Comparison of ENCODE assay signal across 8 cellular contexts in genomic region chr7:17234398-17235021, GRCh38.
DNase-seq lines count a peak whose midpoint lies in the region; ATAC-seq and TF ChIP-seq lines count a peak whose summit lies in the region.

No MANE protein-coding gene starts in this region.

- no peak overlapping the region for H2AFZ ChIP-seq in fibroblast of lung (ENCODE audit: low read length)

- intact Hi-C loops in gastrocnemius medialis (cut with DNase I; ENCODE audit: low total_unique reads), result no loop called here
- intact Hi-C loops in prostate gland (cut with DNase I), result no loop called here

- no peak overlapping the region for H3K9ac ChIP-seq in fibroblast of lung (ENCODE audit: insufficient read depth, low read length)

- H3K27ac ChIP-seq in fibroblast of lung (ENCODE audit: insufficient read depth, low read length) (peak overlapping the region; percentile 25), gastrocnemius medialis (no peak overlapping the region), prostate gland (no peak overlapping the region)

- no peak for TF ChIP-seq CTCF in GM12864 (IDR thresholded peaks at IDR 0.05; ENCODE audit: low read depth, low read length, missing control alignments)
- TF ChIP-seq CTCF in HFF-Myc (IDR thresholded peaks at IDR 0.05; ENCODE audit: low read depth, low read length, missing control alignments), result no peak
- no peak for TF ChIP-seq CTCF in fibroblast of lung (conservative IDR thresholded peaks at IDR 0.05 in 1 of 2, IDR thresholded peaks at IDR 0.05 in 1 of 2; ENCODE audit: low read depth in 1 of 2, low read length in 2 of 2)
- no peak for TF ChIP-seq CTCF in gastrocnemius medialis (IDR thresholded peaks at IDR 0.05 in 4 of 5, conservative IDR thresholded peaks at IDR 0.05 in 1 of 5)
- TF ChIP-seq CTCF in prostate gland (IDR thresholded peaks at IDR 0.05), result no peak

- H3K79me2 ChIP-seq in fibroblast of lung (ENCODE audit: control insufficient read depth, insufficient read depth, low read length), result no peaks in the 10 kb centered on the region

- no peaks in the 10 kb centered on the region for H3K36me3 ChIP-seq in fibroblast of lung (ENCODE audit: control insufficient read depth, insufficient read depth, low read length)
- H3K36me3 ChIP-seq in gastrocnemius medialis, result no peaks in the 10 kb centered on the region
- H3K36me3 ChIP-seq in prostate gland, result no peaks in the 10 kb centered on the region

- H3K4me3 ChIP-seq in GM12864 (ENCODE audit: low read depth, low read length), result peak overlapping the region; percentile 17; the same call in 1 of the 2 replicates
- no peak overlapping the region for H3K4me3 ChIP-seq in HFF-Myc (replicated peaks; ENCODE audit: low read depth, low read length)
- H3K4me3 ChIP-seq in fibroblast of lung (replicated peaks in 1 of 4; ENCODE audit: control extremely low read depth in 1 of 4, insufficient read depth in 1 of 4, low read depth in 3 of 4, low read length in 4 of 4), result no peak overlapping the region
- no peak overlapping the region for H3K4me3 ChIP-seq in gastrocnemius medialis
- H3K4me3 ChIP-seq in prostate gland, result no peak overlapping the region

- DNase-seq in GM12864 (ENCODE audit: low read depth) (peak; percentile 67), HFF-Myc (ENCODE audit: extremely low read depth, low read depth) (peak; percentile 95), MV-4-11 (lab: John Stamatoyannopoulos, UW) (peak; percentile 97), fibroblast of lung (ENCODE audit: low read depth in 2 of 2) (peak; percentile 96), gastrocnemius medialis (peak; percentile 6 to 13), G401 (ENCODE audit: low spot score) (no peak), prostate gland (ENCODE audit: low spot score) (no peak)
- peak; percentile 49 for DNase-seq in activated CD8-positive, alpha-beta memory T cell treated with anti-CD3 and anti-CD28 coated beads, Interleukin-2, amount 50 U/mL, for 4 hours

- H3K9me3 ChIP-seq in fibroblast of lung (ENCODE audit: control insufficient read depth, insufficient read depth, low read depth, low read length) (no peaks in the 10 kb centered on the region), gastrocnemius medialis (no peaks in the 10 kb centered on the region), prostate gland (no peaks in the 10 kb centered on the region)

- ATAC-seq in gastrocnemius medialis, result peak; percentile 45 to 70

- H3K4me1 ChIP-seq in fibroblast of lung (ENCODE audit: control insufficient read depth, extremely low read depth, insufficient read depth, low read length), result peaks cover 3% of the 10 kb centered on the region
- no peaks in the 10 kb centered on the region for H3K4me1 ChIP-seq in gastrocnemius medialis
- no peaks in the 10 kb centered on the region for H3K4me1 ChIP-seq in prostate gland (replicated peaks)

- H3K4me2 ChIP-seq in fibroblast of lung (ENCODE audit: extremely low read depth, insufficient read depth, low read length), result no peak overlapping the region

- no peak for TF ChIP-seq POLR2A in gastrocnemius medialis (IDR thresholded peaks at IDR 0.05)
- TF ChIP-seq POLR2A in prostate gland (IDR thresholded peaks at IDR 0.05), result no peak

- H3K27me3 ChIP-seq in fibroblast of lung (ENCODE audit: control insufficient read depth, insufficient read depth, low read length), result no peaks in the 10 kb centered on the region
- H3K27me3 ChIP-seq in gastrocnemius medialis, result no peaks in the 10 kb centered on the region
- H3K27me3 ChIP-seq in prostate gland (replicated peaks; ENCODE audit: insufficient read depth), result no peaks in the 10 kb centered on the region

- H4K20me1 ChIP-seq in fibroblast of lung (ENCODE audit: control insufficient read depth, extremely low read depth, insufficient read depth, low read length), result no peaks in the 10 kb centered on the region

- WGBS in prostate gland, result 73% methylated on average over 10 of the region's 10 CpGs

- in situ Hi-C loops in gastrocnemius medialis (cut with MboI; ENCODE audit: low sequenced_read_pairs in 4 of 4) (no loop called here), G401 (cut with HindIII; ENCODE audit: low sequenced_read_pairs) (no loop called here)

Comparison
In these comparisons a context has a peak if more than half of its experiments do, and no peak if none do; other contexts are left out.
1. DNase-seq: peak in GM12864 (single experiment), HFF-Myc (single experiment), MV-4-11 (single experiment), activated CD8-positive, alpha-beta memory T cell treated with anti-CD3 and anti-CD28 coated beads, Interleukin-2, amount 50 U/mL, for 4 hours (single experiment), fibroblast of lung (2 of 2) and gastrocnemius medialis (2 of 2); none in G401 (single experiment) and prostate gland (single experiment).